19 cellular contexts compared by ENCODE assay signal in the genomic region with DNA sequence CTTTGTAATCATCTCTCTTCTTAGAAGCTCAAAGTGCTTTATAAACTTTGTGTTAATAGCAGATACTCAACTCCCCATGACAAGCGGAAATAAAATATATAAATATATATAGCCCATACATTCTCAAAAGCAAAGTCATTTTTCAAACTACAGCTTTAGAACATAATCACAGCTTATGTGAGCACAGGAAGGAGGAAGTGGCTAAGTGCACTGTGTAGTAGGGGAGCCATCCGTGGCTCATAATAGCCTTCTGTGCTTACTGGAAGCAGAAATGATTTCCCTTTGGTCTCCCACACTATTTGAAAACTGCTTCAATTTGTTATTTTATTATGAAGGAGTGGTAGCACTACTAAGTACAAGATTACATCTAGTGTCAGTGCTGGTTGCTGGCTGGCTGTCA.
"Had no signal": no experiment of that assay in that cellular context is flagged by ENCODE, and none has a peak within 500 bp of the region (broad histone marks: within the 10 kb centered on the region; RNA-seq: fewer than 3 reads in every experiment).

No MANE protein-coding gene starts in this region.

- ATAC-seq: activated T-cell treated with anti-CD3 and anti-CD28 coated beads, Interleukin-2, amount 50 U/mL, for 4 hours; foreskin keratinocyte; left lobe of liver; naive thymus-derived CD4-positive, alpha-beta T cell; sciatic nerve; stimulated activated memory B cell treated with anti-CD40 and anti-IgM and Interleukin-4, amounts not matched to agents 10 μg/mL and 1 μg/mL and 100 μg/mL, for 72 hours had no signal

- H3K4me3 ChIP-seq: lung, transverse colon, uterus had no signal

- H3K9me3 ChIP-seq: uterus had no signal

- H3K36me3 ChIP-seq: transverse colon, uterus had no signal

- H3K27ac ChIP-seq: foreskin keratinocyte, transverse colon, uterus had no signal

- H3K27me3 ChIP-seq: transverse colon, uterus had no signal

- DNase-seq: activated B cell treated with CpG ODN at 0.5 μM for 24 hours; activated CD4-positive, alpha-beta T cell treated with anti-CD3 and anti-CD28 coated beads for 4 hours; activated CD4-positive, alpha-beta T cell treated with anti-CD3 and anti-CD28 coated beads, Interleukin-2, amount 50 U/mL, for 48 hours; activated CD8-positive, alpha-beta memory T cell treated with anti-CD3 and anti-CD28 coated beads, Interleukin-2, amount 50 U/mL, for 48 hours; activated naive CD4-positive, alpha-beta T cell treated with Interleukin-2 at 50 U/mL for 16 hours; activated naive CD8-positive, alpha-beta T cell treated with anti-CD3 and anti-CD28 coated beads for 36 hours; activated T-cell treated with anti-CD3 and anti-CD28 coated beads, Interleukin-2, amount 50 U/mL, for 4 hours; central memory CD4-positive, alpha-beta T cell; effector memory CD4-positive, alpha-beta T cell; foreskin keratinocyte; naive thymus-derived CD4-positive, alpha-beta T cell; small intestine; stimulated activated CD4-positive, alpha-beta T cell treated with anti-CD3 and anti-CD28 coated beads, Interleukin-15, amount 100 ng/mL, for 24 hours; transverse colon; uterus had no signal
